ENCODE assay signal across 1 cellular context in genomic region chr11:67262731-67263675, GRCh38.
A peak's percentile ranks its signal among the peaks of the same experiment; 100 is the strongest.
TF ChIP-seq lines count a peak whose summit lies in the region.

No MANE protein-coding gene starts in this region.

TF ChIP-seq in K562, 482 proteins besides CTCF, POLR2A, EP300 and RAD21 (continued from another document):
- peak; percentile 68 for TF ChIP-seq PKNOX1 (IDR thresholded peaks at IDR 0.05)
- peak; percentile 60; the same call in 1 of the 2 replicates for TF ChIP-seq DIDO1 (tag; IDR thresholded peaks at IDR 0.05; ENCODE audit: low read depth)
- TF ChIP-seq NRF1 (conservative IDR thresholded peaks at IDR 0.05 in 1 of 2, IDR thresholded peaks at IDR 0.05 in 1 of 2), result peak in 1 of 2 experiments; percentile 36; a peak in 1 of 4 replicates
- peak; percentile 71 for TF ChIP-seq E2F8 (IDR thresholded peaks at IDR 0.05; ENCODE audit: low read depth, partially characterized antibody)
- peak; percentile 93 for TF ChIP-seq PHF20 (IDR thresholded peaks at IDR 0.05; ENCODE audit: partially characterized antibody)
- no peak for TF ChIP-seq BRCA1 (IDR thresholded peaks at IDR 0.05)
- TF ChIP-seq BRCA1 (CRISPR knock-in tag; IDR thresholded peaks at IDR 0.05), result no peak
- peak; percentile 61 for TF ChIP-seq DPF2 (IDR thresholded peaks at IDR 0.05)
- TF ChIP-seq TBP (optimal IDR thresholded peaks at IDR 0.05; ENCODE audit: low read depth, low read length), result peak; percentile 34
- TF ChIP-seq SRF (CRISPR knock-in tag; IDR thresholded peaks at IDR 0.05), result peak in 1 of 2 experiments; percentile 55; a peak in 1 of 4 replicates
- 0 out of 2 replicates have a peak, but pooled peaks have one; percentile 18 for TF ChIP-seq MYC (IDR thresholded peaks at IDR 0.05; ENCODE audit: low read depth, low read length)
- no peak for TF ChIP-seq MYC (CRISPR knock-in tag; IDR thresholded peaks at IDR 0.05; ENCODE audit: borderline replicate concordance, low read depth)
- peak; percentile 91 for TF ChIP-seq ELF2 (CRISPR knock-in tag; IDR thresholded peaks at IDR 0.05)
- peak; percentile 86; the same call in 1 of the 2 replicates for TF ChIP-seq XRCC5 (IDR thresholded peaks at IDR 0.05; ENCODE audit: low read depth, low read length)
- TF ChIP-seq ZSCAN32 (CRISPR knock-in tag; IDR thresholded peaks at IDR 0.05), result no peak
- TF ChIP-seq ZBTB26 (CRISPR knock-in tag; IDR thresholded peaks at IDR 0.05), result no peak
- TF ChIP-seq MAX (CRISPR knock-in tag; IDR thresholded peaks at IDR 0.05), result peak; percentile 45
- no peak for TF ChIP-seq ZNF354B (CRISPR knock-in tag; IDR thresholded peaks at IDR 0.05)
- TF ChIP-seq E2F3 (CRISPR knock-in tag; IDR thresholded peaks at IDR 0.05), result 0 out of 2 replicates have a peak, but pooled peaks have one; percentile 32
- TF ChIP-seq PRDM10 (IDR thresholded peaks at IDR 0.05; ENCODE audit: partially characterized antibody), result peak; percentile 73
- TF ChIP-seq ZBTB17 (CRISPR knock-in tag; IDR thresholded peaks at IDR 0.05), result 0 out of 2 replicates have a peak, but pooled peaks have one; percentile 50
- TF ChIP-seq RB1 (IDR thresholded peaks at IDR 0.05; ENCODE audit: low read depth), result 0 out of 2 replicates have a peak, but pooled peaks have one; percentile 22
- no peak for TF ChIP-seq ZZZ3 (IDR thresholded peaks at IDR 0.05)
- peak; percentile 8; the same call in 1 of the 2 replicates for TF ChIP-seq MAFK (IDR thresholded peaks at IDR 0.05; ENCODE audit: low read length)
- TF ChIP-seq MED1 (CRISPR knock-in tag; IDR thresholded peaks at IDR 0.05; ENCODE audit: borderline replicate concordance), result no peak
- no peak for TF ChIP-seq CBX5 (IDR thresholded peaks at IDR 0.05; ENCODE audit: borderline replicate concordance, low read depth)
- no peak for TF ChIP-seq ATF1 (CRISPR knock-in tag; IDR thresholded peaks at IDR 0.05)
- 0 out of 2 replicates have a peak, but pooled peaks have one; percentile 12 for TF ChIP-seq ATF1 (tag; IDR thresholded peaks at IDR 0.05)
- TF ChIP-seq ASH1L (IDR thresholded peaks at IDR 0.05; ENCODE audit: borderline replicate concordance, low read depth, partially characterized antibody), result peak; percentile 50
- TF ChIP-seq CC2D1A (IDR thresholded peaks at IDR 0.05), result peak; percentile 44; the same call in 1 of the 2 replicates
- peak; percentile 85 for TF ChIP-seq ZNF592 (IDR thresholded peaks at IDR 0.05)
- TF ChIP-seq SMARCA4 (IDR thresholded peaks at IDR 0.05), result peak; percentile 35; the same call in 1 of the 2 replicates
- peak; percentile 56; the same call in 1 of the 2 replicates for TF ChIP-seq HCFC1 (IDR thresholded peaks at IDR 0.05; ENCODE audit: low read depth, low read length)
- TF ChIP-seq ZNF436 (CRISPR knock-in tag; IDR thresholded peaks at IDR 0.05), result no peak
- TF ChIP-seq ETV1 (tag; conservative IDR thresholded peaks at IDR 0.05; ENCODE audit: low read depth), result peak; percentile 100
